9 cellular contexts compared by ENCODE assay signal in the genomic region with DNA sequence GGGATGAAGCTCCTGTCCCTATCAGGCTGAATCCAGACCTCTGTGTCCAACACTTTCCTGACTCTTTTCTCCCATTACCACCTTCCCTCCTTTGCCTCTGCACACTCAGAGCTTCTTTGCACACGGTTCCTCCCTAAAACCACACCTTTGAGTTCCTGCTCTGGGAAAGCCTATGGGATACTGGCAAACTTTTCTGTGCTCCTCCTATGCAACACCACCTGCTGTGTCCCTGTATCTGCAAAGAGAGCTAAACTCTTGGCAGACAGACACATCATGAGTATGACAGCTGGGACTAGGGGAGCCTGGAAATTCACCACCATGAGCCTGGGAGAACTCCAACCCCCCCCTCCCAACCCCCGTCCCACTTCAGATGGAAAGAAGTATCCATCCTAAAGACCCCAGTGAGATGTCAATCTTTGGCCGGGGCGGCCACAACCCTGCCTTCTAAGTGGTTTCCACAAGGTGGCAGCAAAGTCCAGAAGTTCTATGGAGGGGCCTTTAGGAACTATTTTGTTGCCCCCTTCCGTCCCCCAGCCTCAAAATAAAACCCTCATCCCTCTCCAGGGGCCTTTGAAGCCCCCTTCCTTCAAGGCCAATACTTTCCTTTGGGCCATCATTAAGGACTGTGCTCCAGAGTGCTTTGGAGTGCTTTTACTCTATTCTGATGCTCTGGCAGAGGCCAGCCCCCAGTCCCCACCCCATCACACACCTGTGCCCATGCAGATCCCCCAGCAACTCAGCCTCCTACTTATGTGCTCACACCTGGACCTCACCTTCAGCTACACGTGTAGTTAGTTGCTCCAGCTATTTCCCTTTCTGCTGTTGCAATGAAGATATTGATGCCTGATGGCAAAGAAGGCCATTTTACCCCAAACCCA. TPM values are rescaled to one million over a fixed set of nuclear protein-coding genes. Genes with fewer than 3 reads are reported as not detected.
A peak's percentile ranks its signal among the peaks of the same experiment; 100 is the strongest.
DNase-seq lines count a peak whose midpoint lies in the region; ATAC-seq and TF ChIP-seq lines count a peak whose summit lies in the region.
"Had no signal": no experiment of that assay in that cellular context is flagged by ENCODE, and none has a peak within 500 bp of the region (broad histone marks: within the 10 kb centered on the region; RNA-seq: fewer than 3 reads in every experiment).

No MANE protein-coding gene starts in this region.

- no peaks in the 10 kb centered on the region for H3K4me1 Mint-ChIP-seq in activated CD8-positive, alpha-beta memory T cell treated with anti-CD3 and anti-CD28 coated beads, Interleukin-2, amount 10 ng/mL, durations not matched to agents 7 days and 5 days

- H4K20me1 ChIP-seq in Karpas-422 (ENCODE audit: insufficient read depth, low read depth, low read length) = no peaks in the 10 kb centered on the region

- no peak overlapping the region for H3K27ac ChIP-seq in Karpas-422 (ENCODE audit: low read length)

- TF ChIP-seq CTCF in fibroblast of pulmonary artery (IDR thresholded peaks at IDR 0.05; ENCODE audit: low read length, missing control alignments) = peak; percentile 74

- no peak overlapping the region for H3K4me2 ChIP-seq in Karpas-422 (ENCODE audit: low read depth, low read length, poor library complexity, severe bottlenecking)

- no peaks in the 10 kb centered on the region for H3K9me2 ChIP-seq in Karpas-422 (replicated peaks; ENCODE audit: insufficient read depth, low read length)

- peaks cover 24% of the 10 kb centered on the region for H3K27me3 Mint-ChIP-seq in activated CD8-positive, alpha-beta memory T cell treated with anti-CD3 and anti-CD28 coated beads, Interleukin-2, amount 10 ng/mL, durations not matched to agents 7 days and 5 days

- no peak overlapping the region for H3K4me3 Mint-ChIP-seq in activated CD8-positive, alpha-beta memory T cell treated with anti-CD3 and anti-CD28 coated beads, Interleukin-2, amount 10 ng/mL, durations not matched to agents 7 days and 5 days

- H3K9me3 Mint-ChIP-seq in activated CD8-positive, alpha-beta memory T cell treated with anti-CD3 and anti-CD28 coated beads, Interleukin-2, amount 10 ng/mL, durations not matched to agents 7 days and 5 days (ENCODE audit: low read depth) = no peaks in the 10 kb centered on the region

- H3K36me3 Mint-ChIP-seq in activated CD8-positive, alpha-beta memory T cell treated with anti-CD3 and anti-CD28 coated beads, Interleukin-2, amount 10 ng/mL, durations not matched to agents 7 days and 5 days = no peaks in the 10 kb centered on the region

- no peak overlapping the region for H3K9ac ChIP-seq in Karpas-422 (ENCODE audit: low read length)

- no peak overlapping the region for H2AFZ ChIP-seq in Karpas-422 (ENCODE audit: low read length)

- intact Hi-C loops in posterior vena cava (cut with DNase I) = no loop called here

- H3K9me3 ChIP-seq in Karpas-422 (ENCODE audit: low read length) = no peaks in the 10 kb centered on the region

- H3K27ac Mint-ChIP-seq in activated CD8-positive, alpha-beta memory T cell treated with anti-CD3 and anti-CD28 coated beads, Interleukin-2, amount 10 ng/mL, durations not matched to agents 7 days and 5 days = no peak overlapping the region

- H3K27me3 ChIP-seq in Karpas-422 (ENCODE audit: low read length) = no peaks in the 10 kb centered on the region

- CTCF ChIA-PET in activated CD8-positive, alpha-beta memory T cell treated with anti-CD3 and anti-CD28 coated beads, Interleukin-2, amount 10 ng/mL, durations not matched to agents 7 days and 5 days (lab: Charles Lee) = interaction anchor here (0.6 to 6.6 kb wide), 14 partner anchors 11 to 286 kb away, joined by 3 to 133 read pairs (median 4); no protein-coding TSS in a partner anchor

- ATAC-seq in activated CD8-positive, alpha-beta memory T cell treated with anti-CD3 and anti-CD28 coated beads, Interleukin-2, amount 10 ng/mL, durations not matched to agents 7 days and 5 days = peak; percentile 47
- no peak for ATAC-seq in HG03095 (IDR thresholded peaks at IDR 0.05; ENCODE audit: unreplicated experiment)

- H3K4me3 ChIP-seq in Karpas-422 (ENCODE audit: low read length) = no peak overlapping the region
- H3K4me3 ChIP-seq in fibroblast of pulmonary artery (replicated peaks; ENCODE audit: low read depth, low read length) = no peak overlapping the region

- H3K36me3 ChIP-seq in Karpas-422 (ENCODE audit: insufficient read depth, low read length) = no peaks in the 10 kb centered on the region

- H3K4me1 ChIP-seq in Karpas-422 (ENCODE audit: low read length) = peaks cover 12% of the 10 kb centered on the region

- peak; percentile 4 for DNase-seq in DMS153 (lab: John Stamatoyannopoulos, UW)
- peak; percentile 57 for DNase-seq in Karpas-422
- no peak for DNase-seq in activated CD8-positive, alpha-beta memory T cell treated with anti-CD3 and anti-CD28 coated beads, Interleukin-2, amount 10 ng/mL, durations not matched to agents 7 days and 5 days
- peak; percentile 23 for DNase-seq in fibroblast of pulmonary artery (ENCODE audit: low read depth)
- peak; percentile 79 for DNase-seq in posterior vena cava (ENCODE audit: low spot score)
- DNase-seq in ureter (ENCODE audit: low spot score) = no peak
- no peak for DNase-seq in NK-92 treated with Interleukin-12 subunit alpha and Interleukin-12 subunit beta, amount 100 ng/mL, for 24 hours (lab: John Stamatoyannopoulos, UW)

- no peaks in the 10 kb centered on the region for H3K79me2 ChIP-seq in Karpas-422 (ENCODE audit: low read length)

RNA-seq across cellular contexts. Expression of gene HTR3A, which starts 19.4 kb away (rescaled TPM):
- total RNA-seq in Karpas-422 (2014; rRNA removed; shearing (Covaris generic); ENCODE audit: low replicate concordance) = 242 and 254 TPM in 2 replicates
- total RNA-seq in activated CD8-positive, alpha-beta memory T cell treated with anti-CD3 and anti-CD28 coated beads, Interleukin-2, amount 10 ng/mL, durations not matched to agents 7 days and 5 days = not detected
- total RNA-seq in posterior vena cava (not detected), ureter (not detected)
- total RNA-seq: LHCN-M2 had no signal

Comparison
In these comparisons a context has a peak if more than half of its experiments do, and no peak if none do; other contexts are left out.
1. DNase-seq: peak in DMS153 (single experiment), Karpas-422 (single experiment), fibroblast of pulmonary artery (single experiment) and posterior vena cava (single experiment); none in activated CD8-positive, alpha-beta memory T cell treated with anti-CD3 and anti-CD28 coated beads, Interleukin-2, amount 10 ng/mL, durations not matched to agents 7 days and 5 days (single experiment), ureter (single experiment) and NK-92 treated with Interleukin-12 subunit alpha and Interleukin-12 subunit beta, amount 100 ng/mL, for 24 hours (single experiment).
2. RNA of gene HTR3A, which starts 19.4 kb away (total RNA-seq): 242 to 254 TPM in Karpas-422; not detected in posterior vena cava, not detected in activated CD8-positive, alpha-beta memory T cell treated with anti-CD3 and anti-CD28 coated beads, Interleukin-2, amount 10 ng/mL, durations not matched to agents 7 days and 5 days and not detected in ureter (single experiment); every median in the first group is over 100 times any median in the second.